21 cellular contexts compared by ENCODE assay signal in genomic region chr2:55609931-55610578, GRCh38. TPM values are rescaled to one million over a fixed set of nuclear protein-coding genes. Genes with fewer than 3 reads are reported as not detected.
DNase-seq lines count a peak whose midpoint lies in the region; ATAC-seq, FAIRE-seq and TF ChIP-seq lines count a peak whose summit lies in the region.
"Had no signal": no experiment of that assay in that cellular context is flagged by ENCODE, and none has a peak within 500 bp of the region (broad histone marks: within the 10 kb centered on the region; RNA-seq: fewer than 3 reads in every experiment).

No MANE protein-coding gene starts in this region.

- H3K4me3 ChIP-seq in astrocyte (ENCODE audit: insufficient read depth, low read depth, low read length) (no peak overlapping the region), foreskin fibroblast (ENCODE audit: low read depth in 1 of 2, low read length in 2 of 2) (no peak overlapping the region)

- intact Hi-C loops in head of caudate nucleus (cut with DNase I): no loop called here

- peaks cover 93% of the 10 kb centered on the region for H3K79me2 ChIP-seq in astrocyte (ENCODE audit: insufficient read depth, low read length)

- no peak overlapping the region for H2AFZ ChIP-seq in astrocyte (ENCODE audit: low read depth, low read length)

- H3K9ac ChIP-seq in astrocyte (ENCODE audit: low read length): no peak overlapping the region

- DNase-seq in activated T-cell treated with anti-CD3 and anti-CD28 coated beads, Interleukin-2, amount 50 U/mL, for 72 hours: no peak
- no peak for DNase-seq in activated T-cell treated with anti-CD3 and anti-CD28 coated beads, Interleukin-2, amount 50 U/mL, for 4 hours
- DNase-seq in astrocyte (ENCODE audit: low read depth) (no peak), memory B cell (ENCODE audit: low spot score in 2 of 2) (no peak), head of caudate nucleus (no peak), amniotic stem cell (lab: John Stamatoyannopoulos, UW) (no peak), foreskin fibroblast (no peak)
- DNase-seq in stimulated activated naive B cell treated with anti-CD40 and anti-IgM and Interleukin-4, amounts not matched to agents 10 μg/mL and 1 μg/mL and 100 μg/mL, for 72 hours: no peak
- DNase-seq: activated CD4-positive, alpha-beta T cell treated with anti-CD3 and anti-CD28 coated beads, Interleukin-2, amount 50 U/mL, for 48 hours; amygdala; DMS153; effector CD4-positive, alpha-beta T cell; GDM1; H7; left ventricle myocardium superior; NCI-H146; NCI-H748 treated with DMSO at 0.1 percent for 48 hours; SHP77; substantia nigra had no signal

- H3K27ac Mint-ChIP-seq in activated T-cell treated with anti-CD3 and anti-CD28 coated beads, Interleukin-2, amount 50 U/mL, for 72 hours: peak overlapping the region; percentile 87
- H3K27ac Mint-ChIP-seq in astrocyte (ENCODE audit: unreplicated experiment): peak overlapping the region; percentile 20
- peak overlapping the region; percentile 48 for H3K27ac Mint-ChIP-seq in memory B cell
- H3K27ac Mint-ChIP-seq in stimulated activated naive B cell treated with anti-CD40 and anti-IgM and Interleukin-4, amounts not matched to agents 10 μg/mL and 1 μg/mL and 100 μg/mL, for 72 hours: peak overlapping the region; percentile 48

- H3K4me1 Mint-ChIP-seq in activated T-cell treated with anti-CD3 and anti-CD28 coated beads, Interleukin-2, amount 50 U/mL, for 72 hours (ENCODE audit: low read depth): peaks cover 56% of the 10 kb centered on the region
- peaks cover 58% of the 10 kb centered on the region for H3K4me1 Mint-ChIP-seq in activated T-cell treated with anti-CD3 and anti-CD28 coated beads, Interleukin-2, amount 50 U/mL, for 4 hours (ENCODE audit: low read depth)
- H3K4me1 Mint-ChIP-seq in astrocyte (ENCODE audit: low read depth, unreplicated experiment) (peaks cover 3% of the 10 kb centered on the region), memory B cell (peaks cover 17% of the 10 kb centered on the region)
- H3K4me1 Mint-ChIP-seq in stimulated activated naive B cell treated with anti-CD40 and anti-IgM and Interleukin-4, amounts not matched to agents 10 μg/mL and 1 μg/mL and 100 μg/mL, for 72 hours: peaks cover 17 to 27% of the 10 kb centered on the region in 2 donors

- TF ChIP-seq CTCF in astrocyte (IDR thresholded peaks at IDR 0.05; ENCODE audit: insufficient read depth, low read depth, low read length) (no peak), foreskin fibroblast (IDR thresholded peaks at IDR 0.05; ENCODE audit: low read depth, low read length) (no peak)

- H4K20me1 ChIP-seq in astrocyte (ENCODE audit: insufficient read depth, low read length): peaks cover 15% of the 10 kb centered on the region

- no peak overlapping the region for H3K27ac ChIP-seq in astrocyte (ENCODE audit: low read depth, low read length)
- H3K27ac ChIP-seq: C4-2B, VCaP had no signal

- H3K9me3 ChIP-seq in astrocyte (ENCODE audit: insufficient read depth, low read depth, low read length): no peaks in the 10 kb centered on the region

- H3K9me3 Mint-ChIP-seq in activated T-cell treated with anti-CD3 and anti-CD28 coated beads, Interleukin-2, amount 50 U/mL, for 72 hours: no peaks in the 10 kb centered on the region
- H3K9me3 Mint-ChIP-seq in activated T-cell treated with anti-CD3 and anti-CD28 coated beads, Interleukin-2, amount 50 U/mL, for 4 hours: no peaks in the 10 kb centered on the region
- H3K9me3 Mint-ChIP-seq in astrocyte (ENCODE audit: unreplicated experiment) (no peaks in the 10 kb centered on the region), memory B cell (no peaks in the 10 kb centered on the region)
- H3K9me3 Mint-ChIP-seq in stimulated activated naive B cell treated with anti-CD40 and anti-IgM and Interleukin-4, amounts not matched to agents 10 μg/mL and 1 μg/mL and 100 μg/mL, for 72 hours: no peaks in the 10 kb centered on the region

- ATAC-seq in activated T-cell treated with anti-CD3 and anti-CD28 coated beads, Interleukin-2, amount 50 U/mL, for 72 hours (replicated peaks in 1 of 2): no peak
- no peak for ATAC-seq in activated T-cell treated with anti-CD3 and anti-CD28 coated beads, Interleukin-2, amount 50 U/mL, for 4 hours
- no peak for ATAC-seq in memory B cell (ENCODE audit: low read depth)
- ATAC-seq in stimulated activated naive B cell treated with anti-CD40 and anti-IgM and Interleukin-4, amounts not matched to agents 10 μg/mL and 1 μg/mL and 100 μg/mL, for 72 hours (replicated peaks): no peak

- peaks cover 8 to 17% of the 10 kb centered on the region in 2 donors for H3K36me3 Mint-ChIP-seq in activated T-cell treated with anti-CD3 and anti-CD28 coated beads, Interleukin-2, amount 50 U/mL, for 72 hours (ENCODE audit: insufficient read depth in 2 of 2)
- peaks cover 34% of the 10 kb centered on the region for H3K36me3 Mint-ChIP-seq in activated T-cell treated with anti-CD3 and anti-CD28 coated beads, Interleukin-2, amount 50 U/mL, for 4 hours (ENCODE audit: insufficient read depth)
- H3K36me3 Mint-ChIP-seq in astrocyte (ENCODE audit: low read depth, unreplicated experiment) (peaks cover 9% of the 10 kb centered on the region), memory B cell (peaks cover 16% of the 10 kb centered on the region)
- H3K36me3 Mint-ChIP-seq in stimulated activated naive B cell treated with anti-CD40 and anti-IgM and Interleukin-4, amounts not matched to agents 10 μg/mL and 1 μg/mL and 100 μg/mL, for 72 hours: peaks cover 13 to 35% of the 10 kb centered on the region in 2 donors

- H3K4me3 Mint-ChIP-seq in activated T-cell treated with anti-CD3 and anti-CD28 coated beads, Interleukin-2, amount 50 U/mL, for 72 hours: peak overlapping the region in 1 of 2 donors; percentile 39
- H3K4me3 Mint-ChIP-seq in activated T-cell treated with anti-CD3 and anti-CD28 coated beads, Interleukin-2, amount 50 U/mL, for 4 hours: no peak overlapping the region
- H3K4me3 Mint-ChIP-seq in astrocyte (ENCODE audit: unreplicated experiment): no peak overlapping the region
- no peak overlapping the region for H3K4me3 Mint-ChIP-seq in memory B cell
- no peak overlapping the region for H3K4me3 Mint-ChIP-seq in stimulated activated naive B cell treated with anti-CD40 and anti-IgM and Interleukin-4, amounts not matched to agents 10 μg/mL and 1 μg/mL and 100 μg/mL, for 72 hours

- no peaks in the 10 kb centered on the region for H3K27me3 Mint-ChIP-seq in activated T-cell treated with anti-CD3 and anti-CD28 coated beads, Interleukin-2, amount 50 U/mL, for 72 hours (ENCODE audit: low read depth)
- no peaks in the 10 kb centered on the region for H3K27me3 Mint-ChIP-seq in activated T-cell treated with anti-CD3 and anti-CD28 coated beads, Interleukin-2, amount 50 U/mL, for 4 hours (ENCODE audit: low read depth)
- H3K27me3 Mint-ChIP-seq in astrocyte (ENCODE audit: low read depth, unreplicated experiment) (no peaks in the 10 kb centered on the region), memory B cell (no peaks in the 10 kb centered on the region)
- H3K27me3 Mint-ChIP-seq in stimulated activated naive B cell treated with anti-CD40 and anti-IgM and Interleukin-4, amounts not matched to agents 10 μg/mL and 1 μg/mL and 100 μg/mL, for 72 hours: no peaks in the 10 kb centered on the region

- no peaks in the 10 kb centered on the region for H3K27me3 ChIP-seq in astrocyte (ENCODE audit: insufficient read depth, low read length)

- FAIRE-seq in astrocyte (lab: Jason Lieb, UNC): no peak

- H3K36me3 ChIP-seq in astrocyte (ENCODE audit: insufficient read depth, low read length): peaks cover 2% of the 10 kb centered on the region

- H3K4me2 ChIP-seq in astrocyte (ENCODE audit: low read length): no peak overlapping the region

- H3K4me1 ChIP-seq in astrocyte (ENCODE audit: insufficient read depth, low read length): no peaks in the 10 kb centered on the region

RNA-seq across cellular contexts. Expression of gene PPP4R3B, which starts 7.4 kb away (rescaled TPM):
- 10 to 100 TPM; 80.8 TPM for total RNA-seq in activated T-cell treated with anti-CD3 and anti-CD28 coated beads, Interleukin-2, amount 50 U/mL, for 72 hours
- 10 to 100 TPM; 66.3 to 72.2 (median 71.2) TPM for total RNA-seq in activated T-cell treated with anti-CD3 and anti-CD28 coated beads, Interleukin-2, amount 50 U/mL, for 4 hours
- total RNA-seq in astrocyte: 33.6 and 38.2 TPM in 2 replicates

Comparison
In these comparisons a context has a peak if more than half of its experiments do, and no peak if none do; other contexts are left out.
1. H3K27ac Mint-ChIP-seq: peak in every context shown above with its lines; median percentile 87 in activated T-cell treated with anti-CD3 and anti-CD28 coated beads, Interleukin-2, amount 50 U/mL, for 72 hours; 48 in memory B cell; 48 in stimulated activated naive B cell treated with anti-CD40 and anti-IgM and Interleukin-4, amounts not matched to agents 10 μg/mL and 1 μg/mL and 100 μg/mL, for 72 hours; 20 in astrocyte.